In the genomic region with DNA sequence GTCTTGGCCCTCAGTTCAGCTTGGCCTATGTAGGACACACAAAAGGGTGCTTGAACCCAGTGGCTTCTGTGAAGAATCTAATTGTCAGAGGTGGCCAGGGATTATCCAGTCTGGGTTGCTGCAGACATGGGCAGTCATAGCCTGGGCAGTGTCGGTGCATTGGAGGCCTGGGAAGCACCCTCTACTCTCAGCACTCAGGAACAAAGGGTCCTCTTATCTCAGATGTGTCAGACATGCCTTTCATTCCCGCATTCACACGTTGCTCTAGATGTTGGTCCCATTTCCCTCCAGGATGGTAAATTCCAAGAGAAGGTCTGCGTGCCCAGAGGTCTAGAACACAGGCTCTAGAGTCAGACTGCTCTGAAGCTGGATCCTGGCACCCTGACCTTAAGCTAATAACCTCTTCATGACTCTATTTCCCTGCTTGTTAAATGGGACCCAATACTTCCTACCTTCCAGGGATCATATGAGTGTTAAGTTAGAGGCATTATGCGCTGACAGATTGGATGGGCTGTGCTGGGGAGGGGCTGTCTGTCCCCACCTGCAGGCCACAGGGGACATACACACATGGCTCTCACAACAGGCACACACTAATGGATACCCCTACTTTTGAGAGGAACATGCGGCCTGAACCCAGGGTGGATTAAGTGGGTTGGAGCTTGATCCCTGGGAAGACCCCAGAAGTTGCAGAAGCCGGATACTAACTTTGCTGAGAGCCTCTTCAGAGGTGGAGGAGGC, we compare ENCODE assay signal across 12 cellular contexts. TPM values are rescaled to one million over a fixed set of nuclear protein-coding genes. Genes with fewer than 3 reads are reported as not detected.
DNase-seq lines count a peak whose midpoint lies in the region; ATAC-seq and TF ChIP-seq lines count a peak whose summit lies in the region.
"Had no signal": no experiment of that assay in that cellular context is flagged by ENCODE, and none has a peak within 500 bp of the region (broad histone marks: within the 10 kb centered on the region; RNA-seq: fewer than 3 reads in every experiment).

No MANE protein-coding gene starts in this region.

- peak; percentile 67 for DNase-seq in DMS 273 (lab: John Stamatoyannopoulos, UW; ENCODE audit: unreplicated experiment)
- DNase-seq in DMS 273 treated with DMSO at 0.1 percent for 48 hours (lab: John Stamatoyannopoulos, UW): no peak
- peak; percentile 34 for DNase-seq in brain microvascular endothelial cell
- DNase-seq in lung (ENCODE audit: low spot score): no peak
- DNase-seq in thoracic aorta (ENCODE audit: low spot score): no peak
- DNase-seq in SHP77 treated with DMSO at 0.1 percent for 48 hours (lab: John Stamatoyannopoulos, UW): no peak
- no peak for DNase-seq in COR-L47 (lab: John Stamatoyannopoulos, UW)
- DNase-seq in cerebellum (ENCODE audit: low spot score): no peak
- DNase-seq: 8988T, Kasumi-1 had no signal

- TF ChIP-seq CTCF in brain microvascular endothelial cell (IDR thresholded peaks at IDR 0.05; ENCODE audit: low read depth, low read length, missing control alignments) (no peak), lung (IDR thresholded peaks at IDR 0.05; ENCODE audit: control extremely low read depth, extremely low read depth) (no peak), thoracic aorta (IDR thresholded peaks at IDR 0.05) (no peak)

- H3K4me3 ChIP-seq in brain microvascular endothelial cell (ENCODE audit: low read depth, low read length) (no peak overlapping the region), lung (no peak overlapping the region), thoracic aorta (no peak overlapping the region)
- H3K4me3 ChIP-seq: adrenal gland had no signal

- WGBS in lung, 2 donors: 82 to 90% methylated on average over 7 of the region's 7 CpGs

- no peaks in the 10 kb centered on the region for H3K27me3 ChIP-seq in brain microvascular endothelial cell (replicated peaks)
- no peaks in the 10 kb centered on the region for H3K27me3 ChIP-seq in lung (ENCODE audit: control insufficient read depth, insufficient read depth)
- H3K27me3 ChIP-seq in thoracic aorta (replicated peaks; ENCODE audit: insufficient read depth): no peaks in the 10 kb centered on the region
- H3K27me3 ChIP-seq: adrenal gland had no signal

- H3K4me1 ChIP-seq in lung (ENCODE audit: control insufficient read depth in 2 of 2, insufficient read depth in 2 of 2, low read length in 2 of 2): peaks cover 9 to 43% of the 10 kb centered on the region in 2 donors
- H3K4me1 ChIP-seq in thoracic aorta (ENCODE audit: control insufficient read depth in 1 of 2, low read depth in 2 of 2): peaks cover 38 to 63% of the 10 kb centered on the region in 2 donors

- in situ Hi-C loops in brain microvascular endothelial cell (cut with HindIII; ENCODE audit: low pct_ligation_motif_present, low sequenced_read_pairs): no loop called here

- no peaks in the 10 kb centered on the region for H3K36me3 ChIP-seq in brain microvascular endothelial cell (replicated peaks)
- no peaks in the 10 kb centered on the region for H3K36me3 ChIP-seq in lung (ENCODE audit: control insufficient read depth in 2 of 2, insufficient read depth in 2 of 2, low read length in 2 of 2)
- H3K36me3 ChIP-seq in thoracic aorta: no peaks in the 10 kb centered on the region
- H3K36me3 ChIP-seq: adrenal gland had no signal

- H3K27ac ChIP-seq in brain microvascular endothelial cell: no peak overlapping the region
- H3K27ac ChIP-seq in lung (ENCODE audit: low read depth in 1 of 2, low read length in 1 of 2): peak overlapping the region; percentile 17 to 91
- H3K27ac ChIP-seq in thoracic aorta: peak overlapping the region; percentile 84 to 87
- H3K27ac ChIP-seq: adrenal gland had no signal

- ATAC-seq in lung (ENCODE audit: insufficient read depth, low FRiP score) (no peak), thoracic aorta (ENCODE audit: insufficient number of reproducible peaks, low FRiP score, low read depth) (no peak)
- ATAC-seq: natural killer cell treated with Interleukin-12 subunit alpha and Interleukin-12 subunit beta and Interleukin-15 and Interleukin-18, amount 100 ng/mL, for 72 hours had no signal

- H3K9me3 ChIP-seq in lung (ENCODE audit: control insufficient read depth in 2 of 2, insufficient read depth in 1 of 2, low read length in 1 of 2): no peaks in the 10 kb centered on the region
- no peaks in the 10 kb centered on the region for H3K9me3 ChIP-seq in thoracic aorta
- H3K9me3 ChIP-seq: adrenal gland had no signal

RNA-seq across cellular contexts. Expression of a gene that starts 16.5 kb away (rescaled TPM):
- total RNA-seq in lung: 1 to 10 TPM; 1.3 to 3.5 TPM
- polyA plus RNA-seq in lung: 10 to 100 TPM in 1 of 2 donors, under 1 TPM in 1; 0.85 to 15.2 TPM
- not detected for total RNA-seq in thoracic aorta
- not detected for total RNA-seq in cerebellum
- total RNA-seq: adrenal gland; natural killer cell treated with Interleukin-12 subunit alpha and Interleukin-12 subunit beta and Interleukin-15 and Interleukin-18, amount 100 ng/mL, for 72 hours had no signal

Comparison
In these comparisons a context has a peak if more than half of its experiments do, and no peak if none do; other contexts are left out.
1. DNase-seq: peak in DMS 273 (single experiment) and brain microvascular endothelial cell (single experiment); none in DMS 273 treated with DMSO at 0.1 percent for 48 hours (single experiment), lung (single experiment), thoracic aorta (single experiment), SHP77 treated with DMSO at 0.1 percent for 48 hours (single experiment), COR-L47 (single experiment) and cerebellum (single experiment).